Comparison of ENCODE assay signal across 34 cellular contexts in the genomic region with DNA sequence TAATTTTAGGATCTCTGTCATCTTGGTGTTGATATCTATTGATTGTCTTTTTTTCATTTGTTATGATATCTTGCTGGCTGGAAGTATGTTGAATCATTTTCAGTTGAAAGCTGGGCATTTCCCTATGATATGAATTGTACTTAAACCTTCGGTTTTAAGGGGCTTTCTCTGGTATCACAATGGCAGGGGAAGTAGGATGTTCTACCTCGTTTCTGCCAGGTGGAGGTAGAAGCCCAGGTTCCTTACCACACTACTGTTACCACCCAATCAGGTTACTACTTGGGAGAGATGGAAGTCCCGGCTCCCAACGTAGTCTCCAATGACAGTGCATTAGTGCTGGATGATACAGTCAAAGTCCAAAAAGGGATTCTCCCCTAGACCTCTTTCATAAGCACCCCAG.
"Had no signal": no experiment of that assay in that cellular context is flagged by ENCODE, and none has a peak within 500 bp of the region (broad histone marks: within the 10 kb centered on the region; RNA-seq: fewer than 3 reads in every experiment).

No MANE protein-coding gene starts in this region.

- DNase-seq: activated CD4-positive, alpha-beta T cell treated with anti-CD3 and anti-CD28 coated beads for 48 hours; activated CD4-positive, alpha-beta T cell treated with anti-CD3 and anti-CD28 coated beads, Interleukin-2, amount 50 U/mL, for 1 hour; activated CD4-positive, alpha-beta T cell treated with anti-CD3 and anti-CD28 coated beads, Interleukin-2, amount 50 U/mL, for 48 hours; activated CD4-positive, CD25-positive, alpha-beta regulatory T cell; activated CD8-positive, alpha-beta memory T cell treated with anti-CD3 and anti-CD28 coated beads for 24 hours; activated CD8-positive, alpha-beta T cell treated with anti-CD3 and anti-CD28 coated beads for 36 hours; activated effector memory CD4-positive, alpha-beta T cell treated with anti-CD3 and anti-CD28 coated beads, Interleukin-2, amount 50 U/mL, for 16 hours; activated naive CD4-positive, alpha-beta T cell treated with anti-CD3 and anti-CD28 coated beads for 36 hours; activated naive CD8-positive, alpha-beta T cell treated with anti-CD3 and anti-CD28 coated beads, Interleukin-2, amount 10 ng/mL, durations not matched to agents 7 days and 5 days; activated T-cell treated with anti-CD3 and anti-CD28 coated beads, Interleukin-2, amount 50 U/mL, for 1 hour; amniotic stem cell; anterior cingulate cortex; brain microvascular endothelial cell; effector CD4-positive, alpha-beta T cell; effector memory CD8-positive, alpha-beta T cell; erythroblast; foreskin keratinocyte; gastrocnemius medialis; glutamatergic neuron; heart left ventricle; SW 1271; T-cell; T-helper 9 cell; WERI-Rb-1 had no signal

- H3K4me1 ChIP-seq: esophagus muscularis mucosa, foreskin keratinocyte, gastrocnemius medialis, heart left ventricle had no signal

- H3K27ac ChIP-seq: brain microvascular endothelial cell, coronary artery, esophagus muscularis mucosa, foreskin keratinocyte, gastrocnemius medialis, heart left ventricle, WERI-Rb-1 had no signal

- H3K4me1 Mint-ChIP-seq: central memory CD8-positive, alpha-beta T cell had no signal

- H3K27me3 Mint-ChIP-seq: activated CD8-positive, alpha-beta T cell treated with anti-CD3 and anti-CD28 coated beads for 36 hours; activated naive CD4-positive, alpha-beta T cell treated with anti-CD3 and anti-CD28 coated beads, Interleukin-2, amount 50 U/mL, for 24 hours; activated naive CD8-positive, alpha-beta T cell treated with anti-CD3 and anti-CD28 coated beads, Interleukin-2, amount 10 ng/mL, durations not matched to agents 7 days and 5 days; central memory CD8-positive, alpha-beta T cell; dendritic cell treated with granulocyte-macrophage colony-stimulating factor and Interleukin-4, amounts not matched to agents 40 ng/mL and 50 ng/mL, for 4 days; effector memory CD8-positive, alpha-beta T cell; T-cell had no signal

- H3K9me3 Mint-ChIP-seq: activated naive CD4-positive, alpha-beta T cell treated with anti-CD3 and anti-CD28 coated beads, Interleukin-2, amount 50 U/mL, for 24 hours had no signal

- H3K27ac Mint-ChIP-seq: activated CD8-positive, alpha-beta T cell treated with anti-CD3 and anti-CD28 coated beads for 36 hours; activated naive CD4-positive, alpha-beta T cell treated with anti-CD3 and anti-CD28 coated beads for 36 hours; activated naive CD4-positive, alpha-beta T cell treated with anti-CD3 and anti-CD28 coated beads, Interleukin-2, amount 50 U/mL, for 24 hours; activated naive CD8-positive, alpha-beta T cell treated with anti-CD3 and anti-CD28 coated beads, Interleukin-2, amount 10 ng/mL, durations not matched to agents 7 days and 5 days; activated T-helper 1 cell treated with anti-CD3 and anti-CD28 coated beads, Interleukin-12 subunit alpha, Interleukin-12 subunit beta, Interleukin-2, Interleukin-4 antibody, amounts not matched to agents 30 ng/mL and 10 ng/mL and 1 ng/mL, durations not matched to agents 14 hours and 24 hours and 36 hours; activated T-helper 2 cell treated with anti-CD3 and anti-CD28 coated beads, Interferon-gamma antibody, Interleukin-2, Interleukin-4, amounts not matched to agents 10 μg/mL and 5 μg/mL and 100 μg/mL, durations not matched to agents 14 hours and 24 hours and 36 hours; dendritic cell treated with granulocyte-macrophage colony-stimulating factor and Interleukin-4, amounts not matched to agents 40 ng/mL and 50 ng/mL, for 4 days; T-cell; T-helper 1 cell treated with Interleukin-12 subunit alpha and Interleukin-12 subunit beta and Interleukin-4 antibody, amounts not matched to agents 30 μg/mL and 1 μg/mL, for 36 hours had no signal

- FAIRE-seq: astrocyte, bronchial epithelial cell had no signal

- H3K4me3 Mint-ChIP-seq: activated CD8-positive, alpha-beta T cell treated with anti-CD3 and anti-CD28 coated beads for 36 hours; activated naive CD4-positive, alpha-beta T cell treated with anti-CD3 and anti-CD28 coated beads for 36 hours; activated naive CD4-positive, alpha-beta T cell treated with anti-CD3 and anti-CD28 coated beads, Interleukin-2, amount 50 U/mL, for 24 hours; activated naive CD8-positive, alpha-beta T cell treated with anti-CD3 and anti-CD28 coated beads, Interleukin-2, amount 10 ng/mL, durations not matched to agents 7 days and 5 days; activated T-helper 1 cell treated with anti-CD3 and anti-CD28 coated beads, Interleukin-12 subunit alpha, Interleukin-12 subunit beta, Interleukin-2, Interleukin-4 antibody, amounts not matched to agents 30 ng/mL and 10 ng/mL and 1 ng/mL, durations not matched to agents 14 hours and 24 hours and 36 hours; central memory CD8-positive, alpha-beta T cell; dendritic cell treated with granulocyte-macrophage colony-stimulating factor and Interleukin-4, amounts not matched to agents 40 ng/mL and 50 ng/mL, for 4 days; effector memory CD8-positive, alpha-beta T cell; T-cell; T-helper 1 cell treated with Interleukin-12 subunit alpha and Interleukin-12 subunit beta and Interleukin-4 antibody, amounts not matched to agents 30 μg/mL and 1 μg/mL, for 36 hours had no signal

- ATAC-seq: activated CD8-positive, alpha-beta T cell treated with anti-CD3 and anti-CD28 coated beads for 36 hours; effector memory CD8-positive, alpha-beta T cell; foreskin keratinocyte; gastrocnemius medialis; heart left ventricle; T-cell had no signal

- H3K9me3 ChIP-seq: gastrocnemius medialis had no signal

- H3K36me3 ChIP-seq: brain microvascular endothelial cell, esophagus muscularis mucosa, gastrocnemius medialis, heart left ventricle, WERI-Rb-1 had no signal

- H3K27me3 ChIP-seq: brain microvascular endothelial cell, esophagus muscularis mucosa, foreskin keratinocyte, gastrocnemius medialis, heart left ventricle had no signal

- H3K4me3 ChIP-seq: coronary artery, esophagus muscularis mucosa, gastrocnemius medialis, heart left ventricle had no signal
